1 cellular context compared by ENCODE assay signal in the genomic region with DNA sequence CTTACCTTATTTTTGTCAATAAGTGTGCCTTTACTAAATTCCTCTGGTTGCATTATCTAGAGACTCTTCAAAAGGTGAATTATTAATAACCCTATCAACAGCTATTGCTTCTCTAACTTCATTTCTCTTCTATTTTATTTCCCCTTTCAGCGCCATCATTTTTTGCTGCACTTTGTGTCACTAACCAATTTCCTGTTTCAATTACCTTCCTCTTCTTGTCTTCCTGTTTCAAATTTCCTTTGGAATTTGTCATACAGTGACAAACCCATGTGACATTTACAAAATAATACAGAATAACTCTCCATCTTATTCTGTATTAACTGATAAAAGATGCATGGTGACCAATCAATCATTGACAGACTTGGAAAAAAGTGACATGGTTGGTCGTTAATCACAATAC.
TF ChIP-seq lines count a peak whose summit lies in the region.

No MANE protein-coding gene starts in this region.

TF ChIP-seq in endothelial cell of umbilical vein, 7 proteins besides CTCF, POLR2A, EP300 and RAD21:
- TF ChIP-seq, protein P1, sequence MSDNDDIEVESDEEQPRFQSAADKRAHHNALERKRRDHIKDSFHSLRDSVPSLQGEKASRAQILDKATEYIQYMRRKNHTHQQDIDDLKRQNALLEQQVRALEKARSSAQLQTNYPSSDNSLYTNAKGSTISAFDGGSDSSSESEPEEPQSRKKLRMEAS (IDR thresholded peaks at IDR 0.05; ENCODE audit: insufficient read depth, insufficient read length) = no peak
- no peak for TF ChIP-seq POLR2AphosphoS5 (IDR thresholded peaks at IDR 0.05; ENCODE audit: insufficient read depth, low read depth, low read length)
- TF ChIP-seq EZH2 (IDR thresholded peaks at IDR 0.05; ENCODE audit: borderline replicate concordance, low read depth, low read length, severe bottlenecking) = no peak
- TF ChIP-seq MYC (IDR thresholded peaks at IDR 0.05; ENCODE audit: low read depth, low read length) = no peak
- no peak for TF ChIP-seq FOS (IDR thresholded peaks at IDR 0.05; ENCODE audit: borderline replicate concordance, insufficient read depth, low read length)
- no peak for TF ChIP-seq GATA2 (IDR thresholded peaks at IDR 0.05; ENCODE audit: insufficient read depth, insufficient read length, low read depth, low read length)
- TF ChIP-seq JUN (IDR thresholded peaks at IDR 0.05; ENCODE audit: borderline replicate concordance, insufficient read depth, insufficient read length, low read depth) = no peak
